1 cellular context compared by ENCODE assay signal in the genomic region with DNA sequence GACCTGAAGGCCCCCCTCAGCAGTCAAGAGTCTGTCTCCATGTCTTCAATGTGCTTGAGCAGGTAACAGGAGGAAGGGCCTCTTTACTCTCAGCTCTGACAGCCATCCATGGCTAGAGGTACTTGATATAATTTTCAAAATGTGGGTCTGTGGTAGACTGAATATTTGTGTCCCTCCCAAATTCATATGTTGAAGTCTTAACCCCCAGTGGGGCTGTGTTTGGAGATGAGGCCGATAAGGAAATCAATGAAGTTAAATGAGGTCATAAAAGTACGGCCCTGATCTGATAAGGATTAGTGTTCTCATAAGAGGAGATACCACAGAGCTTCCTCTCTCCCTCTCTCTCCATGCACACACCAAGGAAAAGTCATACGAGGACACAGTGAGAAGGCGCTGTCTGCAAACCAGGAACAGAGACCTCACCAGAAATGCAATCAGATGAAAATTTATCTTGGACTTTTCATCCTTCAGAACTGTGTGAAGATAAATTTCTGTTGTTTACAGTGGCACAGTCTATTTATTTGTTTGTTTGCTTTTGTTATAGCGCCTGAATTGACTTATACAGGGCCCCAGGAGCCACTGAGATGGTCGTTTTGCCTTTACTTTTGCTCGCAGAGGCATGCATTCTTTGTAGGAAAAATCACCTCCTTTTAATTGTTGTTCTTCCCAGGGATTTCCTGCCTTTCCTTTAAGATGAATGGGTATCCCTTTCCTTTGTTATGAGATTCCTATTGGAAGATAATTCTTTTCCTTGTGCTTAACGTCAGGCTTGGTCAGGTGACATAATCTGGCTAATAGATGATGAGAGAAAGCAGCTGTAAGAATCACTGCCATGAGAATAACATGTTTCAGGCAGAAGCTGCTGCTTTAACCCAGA.
TF ChIP-seq lines count a peak whose summit lies in the region.

No MANE protein-coding gene starts in this region.

TF ChIP-seq in K562, 482 proteins besides CTCF, POLR2A, EP300 and RAD21 (continued from another document and continues in another):
- TF ChIP-seq ZNF780A (CRISPR knock-in tag; IDR thresholded peaks at IDR 0.05) (no peak), FOSL1 (tag; conservative IDR thresholded peaks at IDR 0.05) (peak; percentile 48; the same call in 1 of the 2 replicates), NCOA2 (IDR thresholded peaks at IDR 0.05; ENCODE audit: partially characterized antibody in 2 of 2) (no peak), LEF1 (IDR thresholded peaks at IDR 0.05) (peak; percentile 56; the same call in 1 of the 2 replicates), FUS (optimal IDR thresholded peaks at IDR 0.05; ENCODE audit: low read depth, low read length) (no peak), SUPT5H (IDR thresholded peaks at IDR 0.05) (no peak), ZNF324 (CRISPR knock-in tag; IDR thresholded peaks at IDR 0.05) (no peak), MECOM (CRISPR knock-in tag; IDR thresholded peaks at IDR 0.05) (peak; percentile 77; the same call in 1 of the 2 replicates), TSC22D4 (tag; IDR thresholded peaks at IDR 0.05) (no peak), KLF13 (tag; IDR thresholded peaks at IDR 0.05; ENCODE audit: borderline replicate concordance, low read depth) (no peak), BRCA1 (IDR thresholded peaks at IDR 0.05) (no peak), BRCA1 (CRISPR knock-in tag; IDR thresholded peaks at IDR 0.05) (no peak), ZNF408 (CRISPR knock-in tag; IDR thresholded peaks at IDR 0.05; ENCODE audit: low read depth) (no peak), MAZ (CRISPR knock-in tag; conservative IDR thresholded peaks at IDR 0.05 in 1 of 2, IDR thresholded peaks at IDR 0.05 in 1 of 2) (peak in 1 of 2 experiments; percentile 33; a peak in 1 of 4 replicates), RBM14 (IDR thresholded peaks at IDR 0.05; ENCODE audit: borderline replicate concordance, insufficient read depth, low read depth, low read length) (no peak), ZNF507 (tag; conservative IDR thresholded peaks at IDR 0.05) (no peak), RBFOX2 (IDR thresholded peaks at IDR 0.05; ENCODE audit: low read depth, low read length) (no peak), ZNF551 (CRISPR knock-in tag; IDR thresholded peaks at IDR 0.05) (no peak), HEY1 (CRISPR knock-in tag; IDR thresholded peaks at IDR 0.05; ENCODE audit: borderline replicate concordance) (no peak), NR2F6 (CRISPR knock-in tag; IDR thresholded peaks at IDR 0.05) (no peak), CBX3 (IDR thresholded peaks at IDR 0.05; ENCODE audit: borderline replicate concordance in 1 of 2, low read length in 2 of 2) (no peak), MCM3 (IDR thresholded peaks at IDR 0.05) (no peak), KDM4B (IDR thresholded peaks at IDR 0.05; ENCODE audit: borderline replicate concordance in 2 of 2, low read depth in 1 of 2) (no peak), HDAC2 (IDR thresholded peaks at IDR 0.05) (0 out of 2 replicates have a peak, but pooled peaks have one; percentile 31), ZNF436 (CRISPR knock-in tag; IDR thresholded peaks at IDR 0.05) (no peak), DDX20 (tag; IDR thresholded peaks at IDR 0.05; ENCODE audit: low read depth) (peak; percentile 55), TRIM24 (IDR thresholded peaks at IDR 0.05) (0 out of 4 replicates have a peak, but pooled peaks of 1 of the 2 experiments have one; percentile 19), ZNF12 (CRISPR knock-in tag; IDR thresholded peaks at IDR 0.05) (peak; percentile 94), DNMT1 (IDR thresholded peaks at IDR 0.05) (no peak), KHSRP (IDR thresholded peaks at IDR 0.05) (no peak), ZC3H4 (CRISPR knock-in tag; IDR thresholded peaks at IDR 0.05; ENCODE audit: borderline replicate concordance) (no peak), ZBTB1 (CRISPR knock-in tag; IDR thresholded peaks at IDR 0.05; ENCODE audit: borderline replicate concordance, low read depth) (no peak), KDM1A (IDR thresholded peaks at IDR 0.05) (0 out of 4 replicates have a peak, but pooled peaks of 1 of the 2 experiments have one; percentile 17), PCBP1 (IDR thresholded peaks at IDR 0.05; ENCODE audit: low read depth, low read length, poor library complexity, severe bottlenecking) (no peak)
- TF ChIP-seq, protein P1, sequence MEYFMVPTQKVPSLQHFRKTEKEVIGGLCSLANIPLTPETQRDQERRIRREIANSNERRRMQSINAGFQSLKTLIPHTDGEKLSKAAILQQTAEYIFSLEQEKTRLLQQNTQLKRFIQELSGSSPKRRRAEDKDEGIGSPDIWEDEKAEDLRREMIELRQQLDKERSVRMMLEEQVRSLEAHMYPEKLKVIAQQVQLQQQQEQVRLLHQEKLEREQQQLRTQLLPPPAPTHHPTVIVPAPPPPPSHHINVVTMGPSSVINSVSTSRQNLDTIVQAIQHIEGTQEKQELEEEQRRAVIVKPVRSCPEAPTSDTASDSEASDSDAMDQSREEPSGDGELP (CRISPR knock-in tag; IDR thresholded peaks at IDR 0.05; ENCODE audit: borderline replicate concordance), result no peak
- TF ChIP-seq, protein P2, sequence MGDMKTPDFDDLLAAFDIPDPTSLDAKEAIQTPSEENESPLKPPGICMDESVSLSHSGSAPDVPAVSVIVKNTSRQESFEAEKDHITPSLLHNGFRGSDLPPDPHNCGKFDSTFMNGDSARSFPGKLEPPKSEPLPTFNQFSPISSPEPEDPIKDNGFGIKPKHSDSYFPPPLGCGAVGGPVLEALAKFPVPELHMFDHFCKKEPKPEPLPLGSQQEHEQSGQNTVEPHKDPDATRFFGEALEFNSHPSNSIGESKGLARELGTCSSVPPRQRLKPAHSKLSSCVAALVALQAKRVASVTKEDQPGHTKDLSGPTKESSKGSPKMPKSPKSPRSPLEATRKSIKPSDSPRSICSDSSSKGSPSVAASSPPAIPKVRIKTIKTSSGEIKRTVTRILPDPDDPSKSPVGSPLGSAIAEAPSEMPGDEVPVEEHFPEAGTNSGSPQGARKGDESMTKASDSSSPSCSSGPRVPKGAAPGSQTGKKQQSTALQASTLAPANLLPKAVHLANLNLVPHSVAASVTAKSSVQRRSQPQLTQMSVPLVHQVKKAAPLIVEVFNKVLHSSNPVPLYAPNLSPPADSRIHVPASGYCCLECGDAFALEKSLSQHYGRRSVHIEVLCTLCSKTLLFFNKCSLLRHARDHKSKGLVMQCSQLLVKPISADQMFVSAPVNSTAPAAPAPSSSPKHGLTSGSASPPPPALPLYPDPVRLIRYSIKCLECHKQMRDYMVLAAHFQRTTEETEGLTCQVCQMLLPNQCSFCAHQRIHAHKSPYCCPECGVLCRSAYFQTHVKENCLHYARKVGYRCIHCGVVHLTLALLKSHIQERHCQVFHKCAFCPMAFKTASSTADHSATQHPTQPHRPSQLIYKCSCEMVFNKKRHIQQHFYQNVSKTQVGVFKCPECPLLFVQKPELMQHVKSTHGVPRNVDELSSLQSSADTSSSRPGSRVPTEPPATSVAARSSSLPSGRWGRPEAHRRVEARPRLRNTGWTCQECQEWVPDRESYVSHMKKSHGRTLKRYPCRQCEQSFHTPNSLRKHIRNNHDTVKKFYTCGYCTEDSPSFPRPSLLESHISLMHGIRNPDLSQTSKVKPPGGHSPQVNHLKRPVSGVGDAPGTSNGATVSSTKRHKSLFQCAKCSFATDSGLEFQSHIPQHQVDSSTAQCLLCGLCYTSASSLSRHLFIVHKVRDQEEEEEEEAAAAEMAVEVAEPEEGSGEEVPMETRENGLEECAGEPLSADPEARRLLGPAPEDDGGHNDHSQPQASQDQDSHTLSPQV (IDR thresholded peaks at IDR 0.05), result no peak
- TF ChIP-seq, protein P3, sequence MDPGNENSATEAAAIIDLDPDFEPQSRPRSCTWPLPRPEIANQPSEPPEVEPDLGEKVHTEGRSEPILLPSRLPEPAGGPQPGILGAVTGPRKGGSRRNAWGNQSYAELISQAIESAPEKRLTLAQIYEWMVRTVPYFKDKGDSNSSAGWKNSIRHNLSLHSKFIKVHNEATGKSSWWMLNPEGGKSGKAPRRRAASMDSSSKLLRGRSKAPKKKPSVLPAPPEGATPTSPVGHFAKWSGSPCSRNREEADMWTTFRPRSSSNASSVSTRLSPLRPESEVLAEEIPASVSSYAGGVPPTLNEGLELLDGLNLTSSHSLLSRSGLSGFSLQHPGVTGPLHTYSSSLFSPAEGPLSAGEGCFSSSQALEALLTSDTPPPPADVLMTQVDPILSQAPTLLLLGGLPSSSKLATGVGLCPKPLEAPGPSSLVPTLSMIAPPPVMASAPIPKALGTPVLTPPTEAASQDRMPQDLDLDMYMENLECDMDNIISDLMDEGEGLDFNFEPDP (CRISPR knock-in tag; IDR thresholded peaks at IDR 0.05), result no peak
- TF ChIP-seq, protein P4, sequence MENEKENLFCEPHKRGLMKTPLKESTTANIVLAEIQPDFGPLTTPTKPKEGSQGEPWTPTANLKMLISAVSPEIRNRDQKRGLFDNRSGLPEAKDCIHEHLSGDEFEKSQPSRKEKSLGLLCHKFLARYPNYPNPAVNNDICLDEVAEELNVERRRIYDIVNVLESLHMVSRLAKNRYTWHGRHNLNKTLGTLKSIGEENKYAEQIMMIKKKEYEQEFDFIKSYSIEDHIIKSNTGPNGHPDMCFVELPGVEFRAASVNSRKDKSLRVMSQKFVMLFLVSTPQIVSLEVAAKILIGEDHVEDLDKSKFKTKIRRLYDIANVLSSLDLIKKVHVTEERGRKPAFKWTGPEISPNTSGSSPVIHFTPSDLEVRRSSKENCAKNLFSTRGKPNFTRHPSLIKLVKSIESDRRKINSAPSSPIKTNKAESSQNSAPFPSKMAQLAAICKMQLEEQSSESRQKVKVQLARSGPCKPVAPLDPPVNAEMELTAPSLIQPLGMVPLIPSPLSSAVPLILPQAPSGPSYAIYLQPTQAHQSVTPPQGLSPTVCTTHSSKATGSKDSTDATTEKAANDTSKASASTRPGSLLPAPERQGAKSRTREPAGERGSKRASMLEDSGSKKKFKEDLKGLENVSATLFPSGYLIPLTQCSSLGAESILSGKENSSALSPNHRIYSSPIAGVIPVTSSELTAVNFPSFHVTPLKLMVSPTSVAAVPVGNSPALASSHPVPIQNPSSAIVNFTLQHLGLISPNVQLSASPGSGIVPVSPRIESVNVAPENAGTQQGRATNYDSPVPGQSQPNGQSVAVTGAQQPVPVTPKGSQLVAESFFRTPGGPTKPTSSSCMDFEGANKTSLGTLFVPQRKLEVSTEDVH (IDR thresholded peaks at IDR 0.05; ENCODE audit: low read depth, partially characterized antibody), result no peak
- TF ChIP-seq, protein P5, sequence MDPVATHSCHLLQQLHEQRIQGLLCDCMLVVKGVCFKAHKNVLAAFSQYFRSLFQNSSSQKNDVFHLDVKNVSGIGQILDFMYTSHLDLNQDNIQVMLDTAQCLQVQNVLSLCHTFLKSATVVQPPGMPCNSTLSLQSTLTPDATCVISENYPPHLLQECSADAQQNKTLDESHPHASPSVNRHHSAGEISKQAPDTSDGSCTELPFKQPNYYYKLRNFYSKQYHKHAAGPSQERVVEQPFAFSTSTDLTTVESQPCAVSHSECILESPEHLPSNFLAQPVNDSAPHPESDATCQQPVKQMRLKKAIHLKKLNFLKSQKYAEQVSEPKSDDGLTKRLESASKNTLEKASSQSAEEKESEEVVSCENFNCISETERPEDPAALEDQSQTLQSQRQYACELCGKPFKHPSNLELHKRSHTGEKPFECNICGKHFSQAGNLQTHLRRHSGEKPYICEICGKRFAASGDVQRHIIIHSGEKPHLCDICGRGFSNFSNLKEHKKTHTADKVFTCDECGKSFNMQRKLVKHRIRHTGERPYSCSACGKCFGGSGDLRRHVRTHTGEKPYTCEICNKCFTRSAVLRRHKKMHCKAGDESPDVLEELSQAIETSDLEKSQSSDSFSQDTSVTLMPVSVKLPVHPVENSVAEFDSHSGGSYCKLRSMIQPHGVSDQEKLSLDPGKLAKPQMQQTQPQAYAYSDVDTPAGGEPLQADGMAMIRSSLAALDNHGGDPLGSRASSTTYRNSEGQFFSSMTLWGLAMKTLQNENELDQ (CRISPR knock-in tag; IDR thresholded peaks at IDR 0.05; ENCODE audit: borderline replicate concordance), result no peak
- TF ChIP-seq, protein P6, sequence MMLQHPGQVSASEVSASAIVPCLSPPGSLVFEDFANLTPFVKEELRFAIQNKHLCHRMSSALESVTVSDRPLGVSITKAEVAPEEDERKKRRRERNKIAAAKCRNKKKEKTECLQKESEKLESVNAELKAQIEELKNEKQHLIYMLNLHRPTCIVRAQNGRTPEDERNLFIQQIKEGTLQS (IDR thresholded peaks at IDR 0.05), result no peak; the same call in 1 of the 2 replicates
- TF ChIP-seq, protein P6 (CRISPR knock-in tag; conservative IDR thresholded peaks at IDR 0.05), result no peak
- TF ChIP-seq, protein P7, sequence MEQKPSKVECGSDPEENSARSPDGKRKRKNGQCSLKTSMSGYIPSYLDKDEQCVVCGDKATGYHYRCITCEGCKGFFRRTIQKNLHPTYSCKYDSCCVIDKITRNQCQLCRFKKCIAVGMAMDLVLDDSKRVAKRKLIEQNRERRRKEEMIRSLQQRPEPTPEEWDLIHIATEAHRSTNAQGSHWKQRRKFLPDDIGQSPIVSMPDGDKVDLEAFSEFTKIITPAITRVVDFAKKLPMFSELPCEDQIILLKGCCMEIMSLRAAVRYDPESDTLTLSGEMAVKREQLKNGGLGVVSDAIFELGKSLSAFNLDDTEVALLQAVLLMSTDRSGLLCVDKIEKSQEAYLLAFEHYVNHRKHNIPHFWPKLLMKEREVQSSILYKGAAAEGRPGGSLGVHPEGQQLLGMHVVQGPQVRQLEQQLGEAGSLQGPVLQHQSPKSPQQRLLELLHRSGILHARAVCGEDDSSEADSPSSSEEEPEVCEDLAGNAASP (IDR thresholded peaks at IDR 0.05), result peak; percentile 79
- TF ChIP-seq, protein P8, sequence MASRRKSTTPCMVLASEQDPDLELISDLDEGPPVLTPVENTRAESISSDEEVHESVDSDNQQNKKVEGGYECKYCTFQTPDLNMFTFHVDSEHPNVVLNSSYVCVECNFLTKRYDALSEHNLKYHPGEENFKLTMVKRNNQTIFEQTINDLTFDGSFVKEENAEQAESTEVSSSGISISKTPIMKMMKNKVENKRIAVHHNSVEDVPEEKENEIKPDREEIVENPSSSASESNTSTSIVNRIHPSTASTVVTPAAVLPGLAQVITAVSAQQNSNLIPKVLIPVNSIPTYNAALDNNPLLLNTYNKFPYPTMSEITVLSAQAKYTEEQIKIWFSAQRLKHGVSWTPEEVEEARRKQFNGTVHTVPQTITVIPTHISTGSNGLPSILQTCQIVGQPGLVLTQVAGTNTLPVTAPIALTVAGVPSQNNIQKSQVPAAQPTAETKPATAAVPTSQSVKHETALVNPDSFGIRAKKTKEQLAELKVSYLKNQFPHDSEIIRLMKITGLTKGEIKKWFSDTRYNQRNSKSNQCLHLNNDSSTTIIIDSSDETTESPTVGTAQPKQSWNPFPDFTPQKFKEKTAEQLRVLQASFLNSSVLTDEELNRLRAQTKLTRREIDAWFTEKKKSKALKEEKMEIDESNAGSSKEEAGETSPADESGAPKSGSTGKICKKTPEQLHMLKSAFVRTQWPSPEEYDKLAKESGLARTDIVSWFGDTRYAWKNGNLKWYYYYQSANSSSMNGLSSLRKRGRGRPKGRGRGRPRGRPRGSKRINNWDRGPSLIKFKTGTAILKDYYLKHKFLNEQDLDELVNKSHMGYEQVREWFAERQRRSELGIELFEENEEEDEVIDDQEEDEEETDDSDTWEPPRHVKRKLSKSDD (conservative IDR thresholded peaks at IDR 0.05; ENCODE audit: low read length), result no peak
